ENCODE assay signal across 13 cellular contexts in the genomic region with DNA sequence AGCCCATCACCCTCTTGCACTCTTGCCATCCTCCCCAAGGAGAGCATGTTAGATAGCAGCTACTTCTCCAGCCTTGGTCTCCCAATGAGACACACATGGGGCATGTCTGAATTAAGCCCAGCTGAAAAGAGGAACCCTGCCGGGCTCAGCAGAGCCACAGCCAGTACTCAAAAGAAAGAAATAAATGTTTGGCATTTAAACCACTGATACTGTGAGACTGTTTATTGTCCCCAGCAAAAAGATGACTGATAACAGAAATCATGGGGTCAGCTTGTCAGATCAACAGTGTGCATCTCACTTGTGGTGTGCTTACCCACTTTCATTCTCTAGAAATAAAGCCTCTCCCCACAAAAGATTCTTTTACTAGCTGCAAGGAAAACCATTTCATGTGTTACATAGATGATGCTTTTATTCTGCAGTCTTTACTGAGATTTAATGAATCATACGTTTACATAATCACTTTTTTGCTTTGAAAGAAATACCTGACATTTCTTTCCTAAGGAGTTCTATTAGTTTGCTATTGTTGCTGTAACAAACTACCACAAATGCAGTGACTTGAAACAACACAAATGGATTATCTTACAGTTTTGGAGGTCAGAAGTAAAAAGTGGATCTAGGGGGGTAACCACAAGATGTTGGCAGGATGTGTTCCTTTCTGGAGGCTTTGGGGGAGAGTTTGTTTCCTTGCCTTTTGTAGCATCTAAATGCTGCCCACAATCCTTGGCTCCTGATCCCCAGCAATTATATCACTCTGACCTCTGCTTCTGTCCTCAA. TPM values are rescaled to one million over a fixed set of nuclear protein-coding genes. Genes with fewer than 3 reads are reported as not detected.
DNase-seq lines count a peak whose midpoint lies in the region; ATAC-seq and TF ChIP-seq lines count a peak whose summit lies in the region.
"Had no signal": no experiment of that assay in that cellular context is flagged by ENCODE, and none has a peak within 500 bp of the region (broad histone marks: within the 10 kb centered on the region; RNA-seq: fewer than 3 reads in every experiment).

No MANE protein-coding gene starts in this region.

- peak; percentile 39 for ATAC-seq in GM19328 (IDR thresholded peaks at IDR 0.05; ENCODE audit: unreplicated experiment)
- ATAC-seq in HG02938 (IDR thresholded peaks at IDR 0.05; ENCODE audit: unreplicated experiment): peak; percentile 49
- ATAC-seq in naive thymus-derived CD8-positive, alpha-beta T cell: no peak
- ATAC-seq: esophagus mucosa, left colon had no signal

- H3K4me3 Mint-ChIP-seq in naive thymus-derived CD8-positive, alpha-beta T cell: no peak overlapping the region
- no peak overlapping the region for H3K4me3 Mint-ChIP-seq in CD8-positive, alpha-beta memory T cell
- H3K4me3 Mint-ChIP-seq: activated CD4-positive, alpha-beta memory T cell treated with anti-CD3 and anti-CD28 coated beads for 36 hours had no signal

- H3K4me1 ChIP-seq in A673 (ENCODE audit: insufficient read depth, low read length, poor library complexity, severe bottlenecking): no peaks in the 10 kb centered on the region
- no peaks in the 10 kb centered on the region for H3K4me1 ChIP-seq in CD8-positive, alpha-beta memory T cell (ENCODE audit: insufficient read depth, low read length)

- no peaks in the 10 kb centered on the region for H3K9me3 ChIP-seq in A673 (ENCODE audit: low read depth, low read length, poor library complexity, severe bottlenecking)
- no peaks in the 10 kb centered on the region for H3K9me3 ChIP-seq in CD8-positive, alpha-beta memory T cell (ENCODE audit: low read length)

- TF ChIP-seq POLR2A in NB4 (IDR thresholded peaks at IDR 0.05; ENCODE audit: extremely low read depth, insufficient read length): no peak

- H3K9me3 Mint-ChIP-seq in naive thymus-derived CD8-positive, alpha-beta T cell: peaks cover 0 to 1% (median 0%) of the 10 kb centered on the region in 9 donors
- peaks cover 0 to 2% (median 0%) of the 10 kb centered on the region in 5 donors for H3K9me3 Mint-ChIP-seq in CD8-positive, alpha-beta memory T cell
- H3K9me3 Mint-ChIP-seq: activated CD4-positive, alpha-beta memory T cell treated with anti-CD3 and anti-CD28 coated beads for 36 hours had no signal

- no peak overlapping the region for H3K27ac ChIP-seq in A673 (ENCODE audit: low read depth, low read length, poor library complexity, severe bottlenecking)
- H3K27ac ChIP-seq in CD8-positive, alpha-beta memory T cell (ENCODE audit: low read depth, low read length): no peak overlapping the region

- H3K27me3 ChIP-seq in A673 (replicated peaks; ENCODE audit: insufficient read depth, low read depth, low read length, poor library complexity): no peaks in the 10 kb centered on the region
- H3K27me3 ChIP-seq in CD8-positive, alpha-beta memory T cell (ENCODE audit: insufficient read depth, low read length, poor library complexity, severe bottlenecking): no peaks in the 10 kb centered on the region

- TF ChIP-seq CTCF in A673 (conservative IDR thresholded peaks at IDR 0.05; ENCODE audit: low read depth, low read length): no peak
- TF ChIP-seq CTCF in NB4 (IDR thresholded peaks at IDR 0.05; ENCODE audit: low read depth, low read length): no peak

- no peaks in the 10 kb centered on the region for H3K36me3 Mint-ChIP-seq in naive thymus-derived CD8-positive, alpha-beta T cell
- no peaks in the 10 kb centered on the region for H3K36me3 Mint-ChIP-seq in CD8-positive, alpha-beta memory T cell
- H3K36me3 Mint-ChIP-seq: activated CD4-positive, alpha-beta memory T cell treated with anti-CD3 and anti-CD28 coated beads for 36 hours had no signal

- intact Hi-C loops in A673 (cut with micrococcal nuclease; ENCODE audit: unreplicated experiment): no loop called here

- H3K27ac Mint-ChIP-seq in naive thymus-derived CD8-positive, alpha-beta T cell: peak overlapping the region in 1 of 10 donors; percentile 69
- no peak overlapping the region for H3K27ac Mint-ChIP-seq in CD8-positive, alpha-beta memory T cell
- H3K27ac Mint-ChIP-seq: activated CD4-positive, alpha-beta memory T cell treated with anti-CD3 and anti-CD28 coated beads for 36 hours had no signal

- peaks cover 0 to 2% (median 0%) of the 10 kb centered on the region in 5 donors for H3K27me3 Mint-ChIP-seq in naive thymus-derived CD8-positive, alpha-beta T cell
- peaks cover 0 to 1% of the 10 kb centered on the region in 2 donors for H3K27me3 Mint-ChIP-seq in CD8-positive, alpha-beta memory T cell
- H3K27me3 Mint-ChIP-seq: activated CD4-positive, alpha-beta memory T cell treated with anti-CD3 and anti-CD28 coated beads for 36 hours had no signal

- H3K4me3 ChIP-seq in A673 (ENCODE audit: low read depth, low read length, poor library complexity, severe bottlenecking) (no peak overlapping the region), NB4 (ENCODE audit: low read depth, low read length) (no peak overlapping the region)
- H3K4me3 ChIP-seq in CD8-positive, alpha-beta memory T cell (ENCODE audit: low read length): no peak overlapping the region

- peak; percentile 6 for DNase-seq in A673 (ENCODE audit: low spot score)
- DNase-seq in NB4 (ENCODE audit: low read depth): peak; percentile 42
- no peak for DNase-seq in nucleus accumbens (lab: John Stamatoyannopoulos, UW)
- no peak for DNase-seq in dermis blood vessel endothelial cell
- no peak for DNase-seq in naive thymus-derived CD8-positive, alpha-beta T cell
- no peak for DNase-seq in CD8-positive, alpha-beta memory T cell
- DNase-seq: activated CD4-positive, alpha-beta memory T cell treated with anti-CD3 and anti-CD28 coated beads for 36 hours; amniotic stem cell; left colon; posterior cingulate gyrus had no signal

- no peaks in the 10 kb centered on the region for H3K4me1 Mint-ChIP-seq in naive thymus-derived CD8-positive, alpha-beta T cell
- H3K4me1 Mint-ChIP-seq in CD8-positive, alpha-beta memory T cell: no peaks in the 10 kb centered on the region

- CTCF ChIA-PET in A673 (lab: Charles Lee): no interaction called here
- CTCF ChIA-PET in CD8-positive, alpha-beta memory T cell (lab: Charles Lee): no interaction called here

- H3K36me3 ChIP-seq in A673 (ENCODE audit: insufficient read depth, low read length, poor library complexity, severe bottlenecking): no peaks in the 10 kb centered on the region
- no peaks in the 10 kb centered on the region for H3K36me3 ChIP-seq in CD8-positive, alpha-beta memory T cell (ENCODE audit: insufficient read depth, low read length)

- no TSS peak for BruUV-seq in A673 (replicated peaks; lab: Mats Ljungman, UMichigan)

- POLR2A ChIA-PET in A673 (lab: Charles Lee; ENCODE audit: low non-redundant PET): interaction anchor here (0.7 kb wide), 1 partner anchor 414 kb away, joined by 3 read pairs; no protein-coding TSS in a partner anchor
- POLR2A ChIA-PET in naive thymus-derived CD8-positive, alpha-beta T cell (lab: Charles Lee): no interaction called here
- POLR2A ChIA-PET in CD8-positive, alpha-beta memory T cell (lab: Charles Lee): no interaction called here

RNA-seq across cellular contexts. Expression of gene ANKRD7, which starts 20.9 kb away (rescaled TPM):
- total RNA-seq in A673 (2021) (3.9 and 4.2 TPM in 2 replicates), dermis blood vessel endothelial cell (0.51 TPM in 1 of 2 replicates, not detected in the other)
- under 1 TPM; 0.60 to 0.63 TPM for total RNA-seq in naive thymus-derived CD8-positive, alpha-beta T cell
- under 1 TPM in 2 of 3 donors, not detected in 1; 0.90 to 0.95 TPM for polyA plus RNA-seq in naive thymus-derived CD8-positive, alpha-beta T cell
- total RNA-seq in CD8-positive, alpha-beta memory T cell: 1 to 10 TPM in 1 of 2 experiments, under 1 TPM in 1; 0.64 to 1.8 TPM
- polyA plus RNA-seq in CD8-positive, alpha-beta memory T cell: not detected
- total RNA-seq: activated CD4-positive, alpha-beta memory T cell treated with anti-CD3 and anti-CD28 coated beads for 36 hours; esophagus mucosa; left colon had no signal

Comparison
In these comparisons a context has a peak if more than half of its experiments do, and no peak if none do; other contexts are left out.
1. DNase-seq: peak in A673 (single experiment) and NB4 (single experiment); none in nucleus accumbens (0 of 56), dermis blood vessel endothelial cell (single experiment), naive thymus-derived CD8-positive, alpha-beta T cell (0 of 10) and CD8-positive, alpha-beta memory T cell (0 of 5).
2. ATAC-seq: peak in GM19328 (single experiment) and HG02938 (single experiment); none in naive thymus-derived CD8-positive, alpha-beta T cell (0 of 2).